Comparison of ENCODE assay signal across 1 cellular context in the genomic region with DNA sequence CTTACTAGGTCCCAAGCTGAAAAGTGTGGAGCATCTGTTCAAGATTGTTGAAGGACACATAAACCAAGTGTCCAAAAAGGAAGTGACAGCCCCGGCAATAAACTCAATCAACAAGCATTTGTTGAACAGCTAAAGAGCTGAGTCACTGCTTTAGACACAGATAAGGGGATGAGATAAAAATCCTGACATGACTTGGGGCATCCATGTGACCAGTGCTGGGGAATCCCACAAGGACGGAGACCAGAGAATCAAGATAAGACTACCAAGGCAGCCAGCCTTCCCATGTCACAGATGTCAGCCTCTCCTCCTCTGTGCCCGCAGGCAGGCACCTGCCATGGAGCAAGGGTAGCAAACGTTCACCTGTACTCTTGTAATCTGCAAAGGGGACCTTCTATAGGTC.
TF ChIP-seq lines count a peak whose summit lies in the region.

No MANE protein-coding gene starts in this region.

TF ChIP-seq in K562, 482 proteins besides CTCF, POLR2A, EP300 and RAD21 (continued from another document and continues in another):
- TF ChIP-seq TOE1 (IDR thresholded peaks at IDR 0.05; ENCODE audit: borderline replicate concordance) = no peak
- no peak for TF ChIP-seq TOE1 (CRISPR knock-in tag; IDR thresholded peaks at IDR 0.05; ENCODE audit: borderline replicate concordance, low read depth)
- TF ChIP-seq, protein P1, sequence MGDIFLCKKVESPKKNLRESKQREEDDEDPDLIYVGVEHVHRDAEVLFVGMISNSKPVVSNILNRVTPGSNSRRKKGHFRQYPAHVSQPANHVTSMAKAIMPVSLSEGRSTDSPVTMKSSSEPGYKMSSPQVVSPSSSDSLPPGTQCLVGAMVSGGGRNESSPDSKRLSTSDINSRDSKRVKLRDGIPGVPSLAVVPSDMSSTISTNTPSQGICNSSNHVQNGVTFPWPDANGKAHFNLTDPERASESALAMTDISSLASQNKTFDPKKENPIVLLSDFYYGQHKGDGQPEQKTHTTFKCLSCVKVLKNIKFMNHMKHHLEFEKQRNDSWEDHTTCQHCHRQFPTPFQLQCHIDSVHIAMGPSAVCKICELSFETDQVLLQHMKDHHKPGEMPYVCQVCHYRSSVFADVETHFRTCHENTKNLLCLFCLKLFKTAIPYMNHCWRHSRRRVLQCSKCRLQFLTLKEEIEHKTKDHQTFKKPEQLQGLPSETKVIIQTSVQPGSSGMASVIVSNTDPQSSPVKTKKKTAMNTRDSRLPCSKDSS (IDR thresholded peaks at IDR 0.05; ENCODE audit: low read depth, partially characterized antibody) = no peak
- no peak for TF ChIP-seq HSF4 (CRISPR knock-in tag; IDR thresholded peaks at IDR 0.05; ENCODE audit: borderline replicate concordance)
- no peak for TF ChIP-seq TBP (optimal IDR thresholded peaks at IDR 0.05; ENCODE audit: low read depth, low read length)
- TF ChIP-seq TEAD1 (CRISPR knock-in tag; IDR thresholded peaks at IDR 0.05) = peak in 1 of 2 experiments; percentile 85; a peak in 1 of 4 replicates
- TF ChIP-seq ZNF586 (CRISPR knock-in tag; conservative IDR thresholded peaks at IDR 0.05) = no peak
- TF ChIP-seq, protein P2, sequence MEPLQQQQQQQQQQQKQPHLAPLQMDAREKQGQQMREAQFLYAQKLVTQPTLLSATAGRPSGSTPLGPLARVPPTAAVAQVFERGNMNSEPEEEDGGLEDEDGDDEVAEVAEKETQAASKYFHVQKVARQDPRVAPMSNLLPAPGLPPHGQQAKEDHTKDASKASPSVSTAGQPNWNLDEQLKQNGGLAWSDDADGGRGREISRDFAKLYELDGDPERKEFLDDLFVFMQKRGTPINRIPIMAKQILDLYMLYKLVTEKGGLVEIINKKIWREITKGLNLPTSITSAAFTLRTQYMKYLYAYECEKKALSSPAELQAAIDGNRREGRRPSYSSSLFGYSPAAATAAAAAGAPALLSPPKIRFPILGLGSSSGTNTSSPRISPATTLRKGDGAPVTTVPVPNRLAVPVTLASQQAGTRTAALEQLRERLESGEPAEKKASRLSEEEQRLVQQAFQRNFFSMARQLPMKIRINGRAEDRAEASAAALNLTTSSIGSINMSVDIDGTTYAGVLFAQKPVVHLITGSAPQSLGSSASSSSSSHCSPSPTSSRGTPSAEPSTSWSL (CRISPR knock-in tag; IDR thresholded peaks at IDR 0.05; ENCODE audit: borderline replicate concordance) = no peak
- no peak for TF ChIP-seq NUFIP1 (IDR thresholded peaks at IDR 0.05; ENCODE audit: partially characterized antibody)
- no peak for TF ChIP-seq NONO (IDR thresholded peaks at IDR 0.05; ENCODE audit: low read depth in 2 of 2, low read length in 1 of 2)
- TF ChIP-seq XRCC3 (IDR thresholded peaks at IDR 0.05) = no peak
- no peak for TF ChIP-seq NR1H2 (CRISPR knock-in tag; IDR thresholded peaks at IDR 0.05)
- no peak for TF ChIP-seq THRA (IDR thresholded peaks at IDR 0.05)
- TF ChIP-seq ZNF76 (CRISPR knock-in tag; IDR thresholded peaks at IDR 0.05; ENCODE audit: borderline replicate concordance) = no peak
- no peak for TF ChIP-seq PTBP1 (IDR thresholded peaks at IDR 0.05; ENCODE audit: low read depth, low read length)
- no peak for TF ChIP-seq PRPF4 (IDR thresholded peaks at IDR 0.05; ENCODE audit: insufficient read depth, low read depth, low read length, poor library complexity, severe bottlenecking)
- TF ChIP-seq ZSCAN29 (IDR thresholded peaks at IDR 0.05) = no peak
- no peak for TF ChIP-seq E2F3 (CRISPR knock-in tag; IDR thresholded peaks at IDR 0.05)
- 0 out of 2 replicates have a peak, but pooled peaks have one; percentile 27 for TF ChIP-seq ZEB2 (IDR thresholded peaks at IDR 0.05)
- TF ChIP-seq CBX8 (IDR thresholded peaks at IDR 0.05; ENCODE audit: borderline replicate concordance, extremely low read depth, low read depth, low read length, poor library complexity, severe bottlenecking) = no peak
- no peak for TF ChIP-seq ZNF507 (tag; conservative IDR thresholded peaks at IDR 0.05)
- no peak for TF ChIP-seq DNMT1 (IDR thresholded peaks at IDR 0.05)
- no peak for TF ChIP-seq CEBPZ (IDR thresholded peaks at IDR 0.05; ENCODE audit: borderline replicate concordance, low read depth, low read length)
- TF ChIP-seq HES1 (IDR thresholded peaks at IDR 0.05; ENCODE audit: low read depth) = peak; percentile 21; the same call in 1 of the 2 replicates
- no peak for TF ChIP-seq ZNF140 (CRISPR knock-in tag; IDR thresholded peaks at IDR 0.05)
- no peak for TF ChIP-seq SP2 (IDR thresholded peaks at IDR 0.05; ENCODE audit: extremely low read depth, low read depth, low read length, poor library complexity, severe bottlenecking)
- no peak for TF ChIP-seq PCBP1 (IDR thresholded peaks at IDR 0.05; ENCODE audit: low read depth, low read length, poor library complexity, severe bottlenecking)
- TF ChIP-seq CHD1 (IDR thresholded peaks at IDR 0.05; ENCODE audit: low read length) = no peak
- no peak for TF ChIP-seq ZNF436 (CRISPR knock-in tag; IDR thresholded peaks at IDR 0.05)
- no peak for TF ChIP-seq NR3C1 (CRISPR knock-in tag; IDR thresholded peaks at IDR 0.05)
- TF ChIP-seq, protein P3, sequence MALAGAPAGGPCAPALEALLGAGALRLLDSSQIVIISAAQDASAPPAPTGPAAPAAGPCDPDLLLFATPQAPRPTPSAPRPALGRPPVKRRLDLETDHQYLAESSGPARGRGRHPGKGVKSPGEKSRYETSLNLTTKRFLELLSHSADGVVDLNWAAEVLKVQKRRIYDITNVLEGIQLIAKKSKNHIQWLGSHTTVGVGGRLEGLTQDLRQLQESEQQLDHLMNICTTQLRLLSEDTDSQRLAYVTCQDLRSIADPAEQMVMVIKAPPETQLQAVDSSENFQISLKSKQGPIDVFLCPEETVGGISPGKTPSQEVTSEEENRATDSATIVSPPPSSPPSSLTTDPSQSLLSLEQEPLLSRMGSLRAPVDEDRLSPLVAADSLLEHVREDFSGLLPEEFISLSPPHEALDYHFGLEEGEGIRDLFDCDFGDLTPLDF (CRISPR knock-in tag; IDR thresholded peaks at IDR 0.05) = no peak
- TF ChIP-seq MED1 (CRISPR knock-in tag; IDR thresholded peaks at IDR 0.05; ENCODE audit: borderline replicate concordance) = no peak
- TF ChIP-seq, protein P4, sequence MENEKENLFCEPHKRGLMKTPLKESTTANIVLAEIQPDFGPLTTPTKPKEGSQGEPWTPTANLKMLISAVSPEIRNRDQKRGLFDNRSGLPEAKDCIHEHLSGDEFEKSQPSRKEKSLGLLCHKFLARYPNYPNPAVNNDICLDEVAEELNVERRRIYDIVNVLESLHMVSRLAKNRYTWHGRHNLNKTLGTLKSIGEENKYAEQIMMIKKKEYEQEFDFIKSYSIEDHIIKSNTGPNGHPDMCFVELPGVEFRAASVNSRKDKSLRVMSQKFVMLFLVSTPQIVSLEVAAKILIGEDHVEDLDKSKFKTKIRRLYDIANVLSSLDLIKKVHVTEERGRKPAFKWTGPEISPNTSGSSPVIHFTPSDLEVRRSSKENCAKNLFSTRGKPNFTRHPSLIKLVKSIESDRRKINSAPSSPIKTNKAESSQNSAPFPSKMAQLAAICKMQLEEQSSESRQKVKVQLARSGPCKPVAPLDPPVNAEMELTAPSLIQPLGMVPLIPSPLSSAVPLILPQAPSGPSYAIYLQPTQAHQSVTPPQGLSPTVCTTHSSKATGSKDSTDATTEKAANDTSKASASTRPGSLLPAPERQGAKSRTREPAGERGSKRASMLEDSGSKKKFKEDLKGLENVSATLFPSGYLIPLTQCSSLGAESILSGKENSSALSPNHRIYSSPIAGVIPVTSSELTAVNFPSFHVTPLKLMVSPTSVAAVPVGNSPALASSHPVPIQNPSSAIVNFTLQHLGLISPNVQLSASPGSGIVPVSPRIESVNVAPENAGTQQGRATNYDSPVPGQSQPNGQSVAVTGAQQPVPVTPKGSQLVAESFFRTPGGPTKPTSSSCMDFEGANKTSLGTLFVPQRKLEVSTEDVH (IDR thresholded peaks at IDR 0.05; ENCODE audit: low read depth, partially characterized antibody) = no peak
- TF ChIP-seq KDM5B (IDR thresholded peaks at IDR 0.05; ENCODE audit: insufficient replicate concordance, low read depth, low read length) = no peak
- TF ChIP-seq EP400 (IDR thresholded peaks at IDR 0.05) = no peak; the same call in 1 of the 2 replicates
- TF ChIP-seq SIN3A (IDR thresholded peaks at IDR 0.05; ENCODE audit: borderline replicate concordance in 2 of 2, control insufficient read depth in 1 of 2, low read depth in 2 of 2, low read length in 2 of 2) = no peak
- TF ChIP-seq POLR2AphosphoS2 (IDR thresholded peaks at IDR 0.05; ENCODE audit: low read length) = no peak
- TF ChIP-seq SLC30A9 (CRISPR knock-in tag; IDR thresholded peaks at IDR 0.05) = no peak
- peak in 1 of 2 experiments; percentile 65; a peak in 1 of 4 replicates for TF ChIP-seq ZNF318 (IDR thresholded peaks at IDR 0.05; ENCODE audit: borderline replicate concordance in 1 of 2, low read depth in 1 of 2)
